In genomic region chr13:113545931-113546516, GRCh38 we compare ENCODE assay signal across 13 cellular contexts. TPM values are rescaled to one million over a fixed set of nuclear protein-coding genes. Genes with fewer than 3 reads are reported as not detected.
DNase-seq lines count a peak whose midpoint lies in the region; ATAC-seq and TF ChIP-seq lines count a peak whose summit lies in the region.
"Had no signal": no experiment of that assay in that cellular context is flagged by ENCODE, and none has a peak within 500 bp of the region (broad histone marks: within the 10 kb centered on the region; RNA-seq: fewer than 3 reads in every experiment).

No MANE protein-coding gene starts in this region.

- no peak overlapping the region for H2BK120ac ChIP-seq in H9 (ENCODE audit: low read depth, low read length, poor library complexity, severe bottlenecking)

- H3K27ac ChIP-seq in H9 (ENCODE audit: insufficient read length, low read depth, low read length) (no peak overlapping the region), lower lobe of right lung (peak overlapping the region; percentile 37)
- H3K27ac ChIP-seq: epithelial cell of prostate had no signal

- H3K14ac ChIP-seq in H9 (ENCODE audit: insufficient read depth, low read length) = no peak overlapping the region

- no peak overlapping the region for H3K4me3 Mint-ChIP-seq in H9
- H3K4me3 Mint-ChIP-seq: B cell had no signal

- H4K5ac ChIP-seq in H9 (ENCODE audit: insufficient read length, low read depth, low read length) = no peak overlapping the region

- WGBS in H9 (ENCODE audit: extremely low coverage, insufficient read length, low lambda C conversion rate) = no CpG with 5 or more reads among the region's 22 CpGs

- H2AFZ ChIP-seq in H9 (ENCODE audit: low read length) = no peak overlapping the region

- no peak overlapping the region for H3T11ph ChIP-seq in H9 (ENCODE audit: low read length)

- no peak overlapping the region for H2BK15ac ChIP-seq in H9 (ENCODE audit: low read depth, low read length)

- no peak overlapping the region for H2BK20ac ChIP-seq in H9 (ENCODE audit: low read depth, low read length, poor library complexity, severe bottlenecking)

- peaks cover 4 to 28% of the 10 kb centered on the region in 2 experiments; a peak in 3 of 4 replicates for H3K4me1 Mint-ChIP-seq in H9
- H3K4me1 Mint-ChIP-seq: B cell had no signal

- no peaks in the 10 kb centered on the region; the same call in 1 of the 2 replicates for H3K27me3 Mint-ChIP-seq in H9 (ENCODE audit: low read depth)
- H3K27me3 Mint-ChIP-seq: B cell had no signal

- H3K79me1 ChIP-seq in H9 (ENCODE audit: insufficient read depth, low read depth, low read length, poor library complexity, severe bottlenecking) = no peaks in the 10 kb centered on the region

- H3K27me3 ChIP-seq in H9 (ENCODE audit: insufficient read depth, low read length) (no peaks in the 10 kb centered on the region), lower lobe of right lung (ENCODE audit: low read depth) (no peaks in the 10 kb centered on the region)

- peaks cover 3% of the 10 kb centered on the region for H4K20me1 ChIP-seq in H9 (ENCODE audit: control insufficient read depth, insufficient read depth, insufficient read length)

- no peak overlapping the region for H2BK5ac ChIP-seq in H9 (ENCODE audit: insufficient read length, low read length)

- H3K4me1 ChIP-seq in H9 (ENCODE audit: insufficient read depth, low read length) (no peaks in the 10 kb centered on the region), lower lobe of right lung (no peaks in the 10 kb centered on the region)

- no peaks in the 10 kb centered on the region for H3K9me3 Mint-ChIP-seq in H9

- H3K79me2 ChIP-seq in H9 (ENCODE audit: insufficient read depth, low read length) = no peaks in the 10 kb centered on the region; the same call in 1 of the 2 replicates

- peaks cover 42% of the 10 kb centered on the region for H3K36me3 ChIP-seq in lower lobe of right lung

- H3K4me2 ChIP-seq in H9 (ENCODE audit: insufficient read depth, insufficient read length, low read length) = no peak overlapping the region

- H3K4me3 ChIP-seq in lower lobe of right lung = no peak overlapping the region
- H3K4me3 ChIP-seq: K562, skin epidermis had no signal

- no peaks in the 10 kb centered on the region for H3K23me2 ChIP-seq in H9 (ENCODE audit: insufficient read length, low read depth, low read length, poor library complexity, severe bottlenecking)

- DNase-seq in H9 (peak; percentile 19), dermis blood vessel endothelial cell (peak; percentile 36), lower lobe of right lung (peak; percentile 46), hypothalamus (lab: John Stamatoyannopoulos, UW) (no peak)
- no peak for DNase-seq in stimulated activated naive CD8-positive, alpha-beta T cell treated with anti-CD3 and anti-CD28 coated beads, Interleukin-15, Interleukin-2, amounts not matched to agents 100 U/mL and 50 U/mL, for 24 hours
- DNase-seq in stimulated activated CD8-positive, alpha-beta memory T cell treated with anti-CD3 and anti-CD28 coated beads, Interleukin-4, amount 100 ng/mL, for 48 hours = no peak
- DNase-seq: NCI-H82 had no signal

- H3K9me3 ChIP-seq in H9 (ENCODE audit: control insufficient read depth, low read depth, low read length) (no peaks in the 10 kb centered on the region), lower lobe of right lung (no peaks in the 10 kb centered on the region)

- H2BK12ac ChIP-seq in H9 (ENCODE audit: insufficient read length, low read depth, low read length) = no peak overlapping the region

- H2AK5ac ChIP-seq in H9 (ENCODE audit: insufficient read length, low read length) = no peak overlapping the region

- no peak overlapping the region for H3K56ac ChIP-seq in H9 (ENCODE audit: insufficient read length, low read depth, low read length)

- H3K9ac ChIP-seq in H9 (ENCODE audit: extremely low read depth, insufficient read length, low read length) = no peak overlapping the region

- no peak overlapping the region for H3K18ac ChIP-seq in H9 (ENCODE audit: insufficient read length, low read depth, low read length)

- H3K23ac ChIP-seq in H9 (ENCODE audit: insufficient read length, low read depth, low read length) = no peak overlapping the region

- intact Hi-C loops in lower lobe of right lung (cut with DNase I) = no loop called here

- peaks cover 4 to 15% (median 10%) of the 10 kb centered on the region in 3 experiments; a peak in 6 of 7 replicates for H3K36me3 Mint-ChIP-seq in H9 (ENCODE audit: insufficient read depth in 1 of 3, low read depth in 3 of 3)

- no peak overlapping the region for H4K8ac ChIP-seq in H9 (replicated peaks; ENCODE audit: insufficient read length, low read depth, low read length)

- peak; percentile 21 to 22 for ATAC-seq in lower lobe of right lung
- peak; percentile 23 for ATAC-seq in stimulated activated naive CD8-positive, alpha-beta T cell treated with anti-CD3 and anti-CD28 coated beads, Interleukin-15, Interleukin-2, amounts not matched to agents 100 U/mL and 50 U/mL, for 24 hours
- ATAC-seq in GM18868 (IDR thresholded peaks at IDR 0.05; ENCODE audit: unreplicated experiment) = no peak
- ATAC-seq in GM21723 (IDR thresholded peaks at IDR 0.05; ENCODE audit: unreplicated experiment) = no peak
- ATAC-seq: K562 had no signal

- H3K4ac ChIP-seq in H9 (ENCODE audit: low read depth, low read length) = no peak overlapping the region

- H3K27ac Mint-ChIP-seq in H9 = peak overlapping the region; percentile 85 to 93 (median 92); a peak in 5 of 7 replicates
- H3K27ac Mint-ChIP-seq: B cell had no signal

- no peak for TF ChIP-seq CTCF in H9 (conservative IDR thresholded peaks at IDR 0.05)
- no peak for TF ChIP-seq CTCF in lower lobe of right lung (IDR thresholded peaks at IDR 0.05)

- no peak overlapping the region for H4K91ac ChIP-seq in H9 (ENCODE audit: insufficient read length, low read depth, low read length)

RNA-seq across cellular contexts. Expression of gene TFDP1, which starts 38.5 kb away (rescaled TPM):
- total RNA-seq in H9 (2021) = 109 and 111 TPM in 2 replicates
- 49.5 and 122 TPM in 2 replicates for total RNA-seq in dermis blood vessel endothelial cell
- total RNA-seq in lower lobe of right lung = 47.0 TPM

RNA-seq across cellular contexts. Expression of gene DCUN1D2, which starts 55.5 kb away (rescaled TPM):
- total RNA-seq in H9 (2021) (36.8 and 44.0 TPM in 2 replicates), dermis blood vessel endothelial cell (10.0 and 10.2 TPM in 2 replicates), lower lobe of right lung (16.8 TPM)

Comparison
In these comparisons a context has a peak if more than half of its experiments do, and no peak if none do; other contexts are left out.
1. DNase-seq: peak in H9 (single experiment), dermis blood vessel endothelial cell (single experiment) and lower lobe of right lung (single experiment); none in stimulated activated naive CD8-positive, alpha-beta T cell treated with anti-CD3 and anti-CD28 coated beads, Interleukin-15, Interleukin-2, amounts not matched to agents 100 U/mL and 50 U/mL, for 24 hours (single experiment), stimulated activated CD8-positive, alpha-beta memory T cell treated with anti-CD3 and anti-CD28 coated beads, Interleukin-4, amount 100 ng/mL, for 48 hours (single experiment) and hypothalamus (0 of 51).
2. ATAC-seq: peak in lower lobe of right lung (2 of 2) and stimulated activated naive CD8-positive, alpha-beta T cell treated with anti-CD3 and anti-CD28 coated beads, Interleukin-15, Interleukin-2, amounts not matched to agents 100 U/mL and 50 U/mL, for 24 hours (single experiment); none in GM18868 (single experiment) and GM21723 (single experiment).